34 cellular contexts compared by ENCODE assay signal in the genomic region with DNA sequence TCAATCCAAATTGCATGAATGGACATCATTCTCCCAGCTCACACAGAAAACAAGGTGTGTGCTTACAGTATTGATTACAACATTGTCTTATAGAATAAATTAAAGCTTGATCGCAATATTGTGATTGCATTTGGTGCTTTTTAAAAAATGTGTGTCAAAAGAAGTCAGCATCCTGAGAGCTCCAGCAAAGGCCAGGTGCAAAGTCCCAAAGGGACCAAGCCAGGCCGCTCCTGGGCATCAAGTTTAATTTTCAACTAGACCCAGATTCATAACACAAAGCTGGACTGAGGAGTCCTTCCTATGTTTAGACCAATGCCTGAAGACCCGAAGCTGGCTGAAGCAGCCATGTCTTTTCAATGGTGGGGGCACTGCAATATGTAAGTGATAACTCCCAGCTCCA.
"Had no signal": no experiment of that assay in that cellular context is flagged by ENCODE, and none has a peak within 500 bp of the region (broad histone marks: within the 10 kb centered on the region; RNA-seq: fewer than 3 reads in every experiment).

No MANE protein-coding gene starts in this region.

- DNase-seq: Karpas-422, Kasumi-1, MG63, MM.1S, MV-4-11, NCI-H1048, NCI-H1092, NCI-H1092 treated with DMSO at 0.1 percent for 48 hours, NCI-H1105, NCI-H1105 treated with DMSO at 0.1 percent for 48 hours, NCI-H1417, NCI-H1417 treated with DMSO at 0.1 percent for 48 hours, NCI-H1436, NCI-H1436 treated with DMSO at 0.1 percent for 48 hours, NCI-H146, NCI-H1694, NCI-H1694 treated with DMSO at 0.1 percent for 48 hours, NCI-H187, NCI-H187 treated with DMSO at 0.1 percent for 48 hours, NCI-H1930, NCI-H2029, NCI-H2029 treated with DMSO at 0.1 percent for 48 hours, NCI-H2081, NCI-H2081 treated with DMSO at 0.1 percent for 48 hours, NCI-H2107, NCI-H2171, NCI-H2171 treated with DMSO at 0.1 percent for 48 hours, NCI-H2227 treated with DMSO at 0.1 percent for 48 hours, NCI-H226, NCI-H345, NCI-H446, NCI-H446 treated with DMSO at 0.1 percent for 48 hours, NCI-H510A, NCI-H510A treated with DMSO at 0.1 percent for 48 hours had no signal

- H3K36me3 ChIP-seq: MG63 had no signal

- H3K4me3 ChIP-seq: MG63 had no signal
